18 cellular contexts compared by ENCODE assay signal in genomic region chr3:197603317-197603933, GRCh38. TPM values are rescaled to one million over a fixed set of nuclear protein-coding genes. Genes with fewer than 3 reads are reported as not detected.
A peak's percentile ranks its signal among the peaks of the same experiment; 100 is the strongest.
DNase-seq lines count a peak whose midpoint lies in the region; ATAC-seq and TF ChIP-seq lines count a peak whose summit lies in the region.
"Had no signal": no experiment of that assay in that cellular context is flagged by ENCODE, and none has a peak within 500 bp of the region (broad histone marks: within the 10 kb centered on the region; RNA-seq: fewer than 3 reads in every experiment).

No MANE protein-coding gene starts in this region.

- peaks cover 11% of the 10 kb centered on the region for H3K4me1 ChIP-seq in Caco-2
- peaks cover 0 to 11% (median 8%) of the 10 kb centered on the region in 6 donors for H3K4me1 ChIP-seq in spleen

- DNase-seq in activated naive CD4-positive, alpha-beta T cell treated with anti-CD3 and anti-CD28 coated beads, Interleukin-2, amount 50 U/mL, for 72 hours (ENCODE audit: low spot score in 2 of 2), result no peak
- DNase-seq in activated naive CD4-positive, alpha-beta T cell treated with anti-CD3 and anti-CD28 coated beads, Interleukin-2, amount 50 U/mL, for 16 hours, result no peak
- no peak for DNase-seq in Caco-2
- DNase-seq in head of caudate nucleus, result peak in 36 of 42 donors; percentile 8 to 83 (median 54)
- peak; percentile 62 for DNase-seq in osteocyte (ENCODE audit: extremely low spot score, unreplicated experiment)
- DNase-seq in natural killer cell treated with Interleukin-12 subunit alpha and Interleukin-12 subunit beta and Interleukin-15 and Interleukin-18, amount 100 ng/mL, for 72 hours (ENCODE audit: low spot score), result no peak
- DNase-seq in spleen, result no peak
- DNase-seq: DMS79, H7, Kasumi-1, NCI-H1694, NCI-H2081 treated with DMSO at 0.1 percent for 48 hours, NCI-H446 treated with DMSO at 0.1 percent for 48 hours, NCI-H526 treated with DMSO at 0.1 percent for 48 hours, Right ventricle myocardium superior had no signal

- no TSS peak for BruUV-seq in Caco-2 (replicated peaks; lab: Mats Ljungman, UMichigan)

- H3K27me3 Mint-ChIP-seq in Caco-2 (ENCODE audit: insufficient read depth, unreplicated experiment), result no peaks in the 10 kb centered on the region
- H3K27me3 Mint-ChIP-seq in osteocyte (ENCODE audit: unreplicated experiment), result no peaks in the 10 kb centered on the region
- no peaks in the 10 kb centered on the region for H3K27me3 Mint-ChIP-seq in natural killer cell treated with Interleukin-12 subunit alpha and Interleukin-12 subunit beta and Interleukin-15 and Interleukin-18, amount 100 ng/mL, for 72 hours

- TF ChIP-seq CTCF in Caco-2 (IDR thresholded peaks at IDR 0.05; ENCODE audit: insufficient read depth in 1 of 2, low read depth in 1 of 2, low read length in 1 of 2, severe bottlenecking in 1 of 2, unreplicated experiment in 1 of 2), result no peak
- TF ChIP-seq CTCF in osteocyte (IDR thresholded peaks at IDR 0.05), result no peak
- TF ChIP-seq CTCF in spleen (IDR thresholded peaks at IDR 0.05 in 8 of 11, conservative IDR thresholded peaks at IDR 0.05 in 3 of 11), result no peak

- peaks cover 0 to 19% of the 10 kb centered on the region in 2 donors for H3K36me3 Mint-ChIP-seq in activated naive CD4-positive, alpha-beta T cell treated with anti-CD3 and anti-CD28 coated beads, Interleukin-2, amount 50 U/mL, for 72 hours
- H3K36me3 Mint-ChIP-seq in Caco-2 (ENCODE audit: insufficient read depth, unreplicated experiment) (peaks cover 41% of the 10 kb centered on the region), osteocyte (ENCODE audit: unreplicated experiment) (peaks cover 19% of the 10 kb centered on the region)
- no peaks in the 10 kb centered on the region for H3K36me3 Mint-ChIP-seq in natural killer cell treated with Interleukin-12 subunit alpha and Interleukin-12 subunit beta and Interleukin-15 and Interleukin-18, amount 100 ng/mL, for 72 hours

- H3K4me1 Mint-ChIP-seq in Caco-2 (ENCODE audit: low read depth, unreplicated experiment), result peaks cover 6% of the 10 kb centered on the region
- peaks cover 13% of the 10 kb centered on the region for H3K4me1 Mint-ChIP-seq in osteocyte (ENCODE audit: unreplicated experiment)
- peaks cover 0 to 6% of the 10 kb centered on the region in 2 donors for H3K4me1 Mint-ChIP-seq in natural killer cell treated with Interleukin-12 subunit alpha and Interleukin-12 subunit beta and Interleukin-15 and Interleukin-18, amount 100 ng/mL, for 72 hours (ENCODE audit: low read depth in 2 of 2)
- H3K4me1 Mint-ChIP-seq: CD14-positive monocyte had no signal

- no peaks in the 10 kb centered on the region for H3K9me3 Mint-ChIP-seq in activated naive CD4-positive, alpha-beta T cell treated with anti-CD3 and anti-CD28 coated beads, Interleukin-2, amount 50 U/mL, for 72 hours
- H3K9me3 Mint-ChIP-seq in Caco-2 (ENCODE audit: unreplicated experiment), result peaks cover 9% of the 10 kb centered on the region
- no peaks in the 10 kb centered on the region for H3K9me3 Mint-ChIP-seq in osteocyte (ENCODE audit: unreplicated experiment)
- H3K9me3 Mint-ChIP-seq in natural killer cell treated with Interleukin-12 subunit alpha and Interleukin-12 subunit beta and Interleukin-15 and Interleukin-18, amount 100 ng/mL, for 72 hours, result no peaks in the 10 kb centered on the region

- 90 to 93% (median 90%) methylated on average over 14 to 15 of the region's 15 CpGs for WGBS in spleen, 5 donors

- CTCF ChIA-PET in Caco-2 (lab: Charles Lee), result interaction anchor here (0.6 to 0.8 kb wide), 2 partner anchors 62 to 634 kb away, joined by 3 to 5 read pairs; no protein-coding TSS in a partner anchor

- H3K27ac ChIP-seq in spleen, result no peak overlapping the region

- no peak for ATAC-seq in activated naive CD4-positive, alpha-beta T cell treated with anti-CD3 and anti-CD28 coated beads, Interleukin-2, amount 50 U/mL, for 72 hours
- no peak for ATAC-seq in GM18861 (IDR thresholded peaks at IDR 0.05; ENCODE audit: unreplicated experiment)
- ATAC-seq in natural killer cell treated with Interleukin-12 subunit alpha and Interleukin-12 subunit beta and Interleukin-15 and Interleukin-18, amount 100 ng/mL, for 72 hours, result no peak

- H3K27ac Mint-ChIP-seq in activated naive CD4-positive, alpha-beta T cell treated with anti-CD3 and anti-CD28 coated beads, Interleukin-2, amount 50 U/mL, for 72 hours, result peak overlapping the region; percentile 76 to 81
- H3K27ac Mint-ChIP-seq in Caco-2 (ENCODE audit: unreplicated experiment) (peak overlapping the region; percentile 69), osteocyte (ENCODE audit: unreplicated experiment) (no peak overlapping the region)
- no peak overlapping the region for H3K27ac Mint-ChIP-seq in natural killer cell treated with Interleukin-12 subunit alpha and Interleukin-12 subunit beta and Interleukin-15 and Interleukin-18, amount 100 ng/mL, for 72 hours

- no peaks in the 10 kb centered on the region for H3K9me3 ChIP-seq in Caco-2
- H3K9me3 ChIP-seq in spleen, result no peaks in the 10 kb centered on the region

- intact Hi-C loops in Caco-2 (cut with micrococcal nuclease; ENCODE audit: unreplicated experiment) (no loop called here), head of caudate nucleus (cut with DNase I) (no loop called here), spleen (cut with DNase I; ENCODE audit: low total_unique reads) (no loop called here)

- H3K36me3 ChIP-seq in Caco-2 (ENCODE audit: control insufficient read depth, insufficient read depth, low read length), result peaks cover 5% of the 10 kb centered on the region
- H3K36me3 ChIP-seq in spleen, result peaks cover 0 to 53% (median 18%) of the 10 kb centered on the region in 6 donors

- H3K4me3 Mint-ChIP-seq in Caco-2 (ENCODE audit: unreplicated experiment), result no peak overlapping the region
- no peak overlapping the region for H3K4me3 Mint-ChIP-seq in osteocyte (ENCODE audit: unreplicated experiment)
- H3K4me3 Mint-ChIP-seq in natural killer cell treated with Interleukin-12 subunit alpha and Interleukin-12 subunit beta and Interleukin-15 and Interleukin-18, amount 100 ng/mL, for 72 hours, result no peak overlapping the region
- H3K4me3 Mint-ChIP-seq: CD14-positive monocyte had no signal

- no peak overlapping the region for H3K4me3 ChIP-seq in Caco-2 (ENCODE audit: low read depth, low read length)
- H3K4me3 ChIP-seq in spleen, result no peak overlapping the region

- POLR2A ChIA-PET in Caco-2 (lab: Charles Lee), result interaction anchor here (0.6 kb wide), 1 partner anchor 10 kb away, joined by 3 read pairs; no protein-coding TSS in a partner anchor

- H3K27me3 ChIP-seq in Caco-2 (replicated peaks; ENCODE audit: control insufficient read depth, insufficient read depth, low read length), result no peaks in the 10 kb centered on the region
- H3K27me3 ChIP-seq in spleen (replicated peaks in 1 of 7), result no peaks in the 10 kb centered on the region

- TF ChIP-seq POLR2A in spleen (IDR thresholded peaks at IDR 0.05), result no peak

RNA-seq across cellular contexts. Expression of gene BDH1, which starts 47.7 kb away (rescaled TPM):
- 100 to 1,000 TPM in 1 of 2 donors, 10 to 100 TPM in 1; 57.3 to 131 TPM for total RNA-seq in activated naive CD4-positive, alpha-beta T cell treated with anti-CD3 and anti-CD28 coated beads, Interleukin-2, amount 50 U/mL, for 72 hours
- 41.8 and 43.8 TPM in 2 replicates for total RNA-seq in Caco-2 (2022)
- 9.8 and 12.1 TPM in 2 replicates for total RNA-seq in osteocyte
- 100 to 1,000 TPM in 1 of 2 donors, 10 to 100 TPM in 1; 62.4 to 136 TPM for total RNA-seq in natural killer cell treated with Interleukin-12 subunit alpha and Interleukin-12 subunit beta and Interleukin-15 and Interleukin-18, amount 100 ng/mL, for 72 hours
- total RNA-seq in spleen, result 10 to 100 TPM; 11.5 to 24.6 (median 17.8) TPM
- 10 to 100 TPM; 14.3 to 17.7 (median 17.3) TPM for polyA plus RNA-seq in spleen
- total RNA-seq: A172 had no signal

Comparison
In these comparisons a context has a peak if more than half of its experiments do, and no peak if none do; other contexts are left out.
1. DNase-seq: peak in head of caudate nucleus (36 of 42) and osteocyte (single experiment); none in activated naive CD4-positive, alpha-beta T cell treated with anti-CD3 and anti-CD28 coated beads, Interleukin-2, amount 50 U/mL, for 72 hours (0 of 2), activated naive CD4-positive, alpha-beta T cell treated with anti-CD3 and anti-CD28 coated beads, Interleukin-2, amount 50 U/mL, for 16 hours (single experiment), Caco-2 (0 of 2), natural killer cell treated with Interleukin-12 subunit alpha and Interleukin-12 subunit beta and Interleukin-15 and Interleukin-18, amount 100 ng/mL, for 72 hours (single experiment) and spleen (single experiment).
2. H3K27ac Mint-ChIP-seq: peak in activated naive CD4-positive, alpha-beta T cell treated with anti-CD3 and anti-CD28 coated beads, Interleukin-2, amount 50 U/mL, for 72 hours (2 of 2) and Caco-2 (single experiment); none in osteocyte (single experiment) and natural killer cell treated with Interleukin-12 subunit alpha and Interleukin-12 subunit beta and Interleukin-15 and Interleukin-18, amount 100 ng/mL, for 72 hours (0 of 2).